1 cellular context compared by ENCODE assay signal in genomic region chr9:128420651-128421473, GRCh38.
TF ChIP-seq lines count a peak whose summit lies in the region.

CERCAM (plus strand) TSS chr9:128420857; CDS start chr9:128420878, 21 bp downstream.

TF ChIP-seq in HEK293, 187 proteins besides CTCF, POLR2A, EP300 and RAD21 (continued from another document):
- TF ChIP-seq ZNF449 (tag by site-specific recombination; IDR thresholded peaks at IDR 0.05) (no peak), ZBTB6 (tag by site-specific recombination; IDR thresholded peaks at IDR 0.05) (no peak), ZNF248 (tag by site-specific recombination; IDR thresholded peaks at IDR 0.05) (no peak), OSR2 (tag by site-specific recombination; IDR thresholded peaks at IDR 0.05) (no peak), ZNF585B (tag by site-specific recombination; IDR thresholded peaks at IDR 0.05) (no peak), ZFP37 (tag by site-specific recombination; IDR thresholded peaks at IDR 0.05) (no peak), GLIS2 (tag by site-specific recombination; IDR thresholded peaks at IDR 0.05) (peak; percentile 67), ZNF157 (tag by site-specific recombination; IDR thresholded peaks at IDR 0.05) (no peak), ZNF596 (tag by site-specific recombination; IDR thresholded peaks at IDR 0.05) (no peak), YY1 (tag by site-specific recombination; IDR thresholded peaks at IDR 0.05) (no peak; the same call in 1 of the 2 replicates), ZBTB7A (tag by site-specific recombination; IDR thresholded peaks at IDR 0.05; ENCODE audit: low read depth) (no peak), ZNF350 (tag by site-specific recombination; IDR thresholded peaks at IDR 0.05) (no peak), ZNF394 (tag by site-specific recombination; IDR thresholded peaks at IDR 0.05; ENCODE audit: borderline replicate concordance) (peak; percentile 43; the same call in 1 of the 2 replicates), ZNF654 (tag by site-specific recombination; IDR thresholded peaks at IDR 0.05; ENCODE audit: low read depth) (no peak), ZNF274 (IDR thresholded peaks at IDR 0.05; ENCODE audit: low read length) (no peak), ZNF274 (tag by site-specific recombination; IDR thresholded peaks at IDR 0.05; ENCODE audit: borderline replicate concordance) (no peak), ZBTB8A (tag by site-specific recombination; IDR thresholded peaks at IDR 0.05) (peak; percentile 48), ZNF10 (tag by site-specific recombination; IDR thresholded peaks at IDR 0.05) (no peak), ZNF146 (tag by site-specific recombination; IDR thresholded peaks at IDR 0.05) (no peak), ZSCAN23 (tag by site-specific recombination; IDR thresholded peaks at IDR 0.05) (no peak), ZBTB26 (tag by site-specific recombination; optimal IDR thresholded peaks at IDR 0.05) (peak; percentile 61), ZNF416 (tag by site-specific recombination; IDR thresholded peaks at IDR 0.05) (no peak), ZNF175 (tag by site-specific recombination; IDR thresholded peaks at IDR 0.05) (no peak), ZNF624 (tag by site-specific recombination; IDR thresholded peaks at IDR 0.05) (no peak), PBX3 (CRISPR knock-in tag; IDR thresholded peaks at IDR 0.05) (peak; percentile 37; the same call in 1 of the 2 replicates), ZNF24 (tag by site-specific recombination; IDR thresholded peaks at IDR 0.05) (no peak), KLF8 (tag by site-specific recombination; IDR thresholded peaks at IDR 0.05) (no peak), ZNF530 (tag by site-specific recombination; IDR thresholded peaks at IDR 0.05; ENCODE audit: low read depth) (no peak), ZNF184 (tag by site-specific recombination; IDR thresholded peaks at IDR 0.05) (no peak), ZEB2 (tag by site-specific recombination; IDR thresholded peaks at IDR 0.05) (no peak), TCF7L2 (IDR thresholded peaks at IDR 0.05; ENCODE audit: borderline replicate concordance, low read depth, low read length) (no peak), ZFHX2 (tag by site-specific recombination; conservative IDR thresholded peaks at IDR 0.05) (peak; percentile 11), ZNF529 (tag by site-specific recombination; IDR thresholded peaks at IDR 0.05; ENCODE audit: insufficient replicate concordance) (no peak), SALL2 (tag by site-specific recombination; IDR thresholded peaks at IDR 0.05; ENCODE audit: borderline replicate concordance) (no peak)
- TF ChIP-seq, protein P1, sequence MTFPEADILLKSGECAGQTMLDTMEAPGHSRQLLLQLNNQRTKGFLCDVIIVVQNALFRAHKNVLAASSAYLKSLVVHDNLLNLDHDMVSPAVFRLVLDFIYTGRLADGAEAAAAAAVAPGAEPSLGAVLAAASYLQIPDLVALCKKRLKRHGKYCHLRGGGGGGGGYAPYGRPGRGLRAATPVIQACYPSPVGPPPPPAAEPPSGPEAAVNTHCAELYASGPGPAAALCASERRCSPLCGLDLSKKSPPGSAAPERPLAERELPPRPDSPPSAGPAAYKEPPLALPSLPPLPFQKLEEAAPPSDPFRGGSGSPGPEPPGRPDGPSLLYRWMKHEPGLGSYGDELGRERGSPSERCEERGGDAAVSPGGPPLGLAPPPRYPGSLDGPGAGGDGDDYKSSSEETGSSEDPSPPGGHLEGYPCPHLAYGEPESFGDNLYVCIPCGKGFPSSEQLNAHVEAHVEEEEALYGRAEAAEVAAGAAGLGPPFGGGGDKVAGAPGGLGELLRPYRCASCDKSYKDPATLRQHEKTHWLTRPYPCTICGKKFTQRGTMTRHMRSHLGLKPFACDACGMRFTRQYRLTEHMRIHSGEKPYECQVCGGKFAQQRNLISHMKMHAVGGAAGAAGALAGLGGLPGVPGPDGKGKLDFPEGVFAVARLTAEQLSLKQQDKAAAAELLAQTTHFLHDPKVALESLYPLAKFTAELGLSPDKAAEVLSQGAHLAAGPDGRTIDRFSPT (tag by site-specific recombination; IDR thresholded peaks at IDR 0.05): peak; percentile 87
- TF ChIP-seq, protein P2, sequence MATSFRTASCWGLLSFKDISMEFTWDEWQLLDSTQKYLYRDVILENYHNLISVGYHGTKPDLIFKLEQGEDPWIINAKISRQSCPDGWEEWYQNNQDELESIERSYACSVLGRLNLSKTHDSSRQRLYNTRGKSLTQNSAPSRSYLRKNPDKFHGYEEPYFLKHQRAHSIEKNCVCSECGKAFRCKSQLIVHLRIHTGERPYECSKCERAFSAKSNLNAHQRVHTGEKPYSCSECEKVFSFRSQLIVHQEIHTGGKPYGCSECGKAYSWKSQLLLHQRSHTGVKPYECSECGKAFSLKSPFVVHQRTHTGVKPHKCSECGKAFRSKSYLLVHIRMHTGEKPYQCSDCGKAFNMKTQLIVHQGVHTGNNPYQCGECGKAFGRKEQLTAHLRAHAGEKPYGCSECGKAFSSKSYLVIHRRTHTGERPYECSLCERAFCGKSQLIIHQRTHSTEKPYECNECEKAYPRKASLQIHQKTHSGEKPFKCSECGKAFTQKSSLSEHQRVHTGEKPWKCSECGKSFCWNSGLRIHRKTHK (tag by site-specific recombination; IDR thresholded peaks at IDR 0.05): no peak
- TF ChIP-seq, protein P3, sequence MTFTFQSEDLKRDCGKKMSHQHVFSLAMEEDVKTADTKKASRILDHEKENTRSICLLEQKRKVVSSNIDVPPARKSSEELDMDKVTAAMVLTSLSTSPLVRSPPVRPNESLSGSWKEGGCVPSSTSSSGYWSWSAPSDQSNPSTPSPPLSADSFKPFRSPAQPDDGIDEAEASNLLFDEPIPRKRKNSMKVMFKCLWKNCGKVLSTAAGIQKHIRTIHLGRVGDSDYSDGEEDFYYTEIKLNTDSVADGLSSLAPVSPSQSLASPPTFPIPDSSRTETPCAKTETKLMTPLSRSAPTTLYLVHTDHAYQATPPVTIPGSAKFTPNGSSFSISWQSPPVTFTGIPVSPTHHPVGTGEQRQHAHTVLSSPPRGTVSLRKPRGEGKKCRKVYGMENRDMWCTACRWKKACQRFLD (tag by site-specific recombination; IDR thresholded peaks at IDR 0.05): no peak
- TF ChIP-seq, protein P4, sequence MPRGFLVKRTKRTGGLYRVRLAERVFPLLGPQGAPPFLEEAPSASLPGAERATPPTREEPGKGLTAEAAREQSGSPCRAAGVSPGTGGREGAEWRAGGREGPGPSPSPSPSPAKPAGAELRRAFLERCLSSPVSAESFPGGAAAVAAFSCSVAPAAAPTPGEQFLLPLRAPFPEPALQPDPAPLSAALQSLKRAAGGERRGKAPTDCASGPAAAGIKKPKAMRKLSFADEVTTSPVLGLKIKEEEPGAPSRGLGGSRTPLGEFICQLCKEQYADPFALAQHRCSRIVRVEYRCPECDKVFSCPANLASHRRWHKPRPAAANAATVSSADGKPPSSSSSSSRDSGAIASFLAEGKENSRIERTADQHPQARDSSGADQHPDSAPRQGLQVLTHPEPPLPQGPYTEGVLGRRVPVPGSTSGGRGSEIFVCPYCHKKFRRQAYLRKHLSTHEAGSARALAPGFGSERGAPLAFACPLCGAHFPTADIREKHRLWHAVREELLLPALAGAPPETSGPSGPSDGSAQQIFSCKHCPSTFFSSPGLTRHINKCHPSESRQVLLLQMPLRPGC (tag by site-specific recombination; IDR thresholded peaks at IDR 0.05): no peak
